17 cellular contexts compared by ENCODE assay signal in genomic region chr7:143259765-143260164, GRCh38. TPM values are rescaled to one million over a fixed set of nuclear protein-coding genes. Genes with fewer than 3 reads are reported as not detected.
DNase-seq lines count a peak whose midpoint lies in the region; ATAC-seq, FAIRE-seq and TF ChIP-seq lines count a peak whose summit lies in the region.
"Had no signal": no experiment of that assay in that cellular context is flagged by ENCODE, and none has a peak within 500 bp of the region (broad histone marks: within the 10 kb centered on the region; RNA-seq: fewer than 3 reads in every experiment).

No MANE protein-coding gene starts in this region.

- DNase-seq in activated naive CD4-positive, alpha-beta T cell treated with anti-CD3 and anti-CD28 coated beads, Interleukin-2, amount 50 U/mL, for 16 hours, result no peak
- DNase-seq in NAMALWA (ENCODE audit: low spot score) (peak; percentile 32), bronchial epithelial cell (ENCODE audit: low read depth) (peak; percentile 91), small intestine (peak; percentile 67), omental fat pad (ENCODE audit: low spot score) (no peak), sigmoid colon (no peak)
- no peak for DNase-seq in effector CD4-positive, alpha-beta T cell
- DNase-seq: activated CD4-positive, alpha-beta T cell treated with anti-CD3 and anti-CD28 coated beads for 48 hours; hippocampal formation; NCI-H2171; Right ventricle myocardium superior; uterus had no signal

- H3K36me3 ChIP-seq in bronchial epithelial cell (ENCODE audit: control insufficient read depth, insufficient read depth, low read length) (no peaks in the 10 kb centered on the region), small intestine (ENCODE audit: control insufficient read depth in 2 of 2, insufficient read depth in 2 of 2, low read length in 2 of 2) (no peaks in the 10 kb centered on the region), sigmoid colon (peaks cover 0 to 2% (median 0%) of the 10 kb centered on the region in 4 donors)
- H3K36me3 ChIP-seq: HAP-1, uterus had no signal

- H3K4me3 Mint-ChIP-seq in activated naive CD4-positive, alpha-beta T cell treated with anti-CD3 and anti-CD28 coated beads, Interleukin-2, amount 50 U/mL, for 24 hours, result peak overlapping the region; percentile 12

- no peaks in the 10 kb centered on the region for H3K27me3 ChIP-seq in bronchial epithelial cell (ENCODE audit: control insufficient read depth, insufficient read depth, low read length)
- H3K27me3 ChIP-seq in small intestine (ENCODE audit: control insufficient read depth in 2 of 2, insufficient read depth in 2 of 2, low read length in 2 of 2), result no peaks in the 10 kb centered on the region
- H3K27me3 ChIP-seq in sigmoid colon, result no peaks in the 10 kb centered on the region
- H3K27me3 ChIP-seq: uterus had no signal

- no peak for TF ChIP-seq POLR2A in sigmoid colon (IDR thresholded peaks at IDR 0.05)

- TF ChIP-seq EP300 in sigmoid colon (IDR thresholded peaks at IDR 0.05), result no peak

- H3K4me1 Mint-ChIP-seq in activated naive CD4-positive, alpha-beta T cell treated with anti-CD3 and anti-CD28 coated beads, Interleukin-2, amount 50 U/mL, for 24 hours, result peaks cover 68% of the 10 kb centered on the region

- no peak for TF ChIP-seq CTCF in bronchial epithelial cell (IDR thresholded peaks at IDR 0.05; ENCODE audit: insufficient read depth, low read length, severe bottlenecking)
- TF ChIP-seq CTCF in omental fat pad (IDR thresholded peaks at IDR 0.05), result no peak
- no peak for TF ChIP-seq CTCF in sigmoid colon (IDR thresholded peaks at IDR 0.05)

- H3K27ac Mint-ChIP-seq in activated naive CD4-positive, alpha-beta T cell treated with anti-CD3 and anti-CD28 coated beads, Interleukin-2, amount 50 U/mL, for 24 hours, result peak overlapping the region; percentile 80

- no peaks in the 10 kb centered on the region for H3K9me3 Mint-ChIP-seq in activated naive CD4-positive, alpha-beta T cell treated with anti-CD3 and anti-CD28 coated beads, Interleukin-2, amount 50 U/mL, for 24 hours
- H3K9me3 Mint-ChIP-seq: stimulated activated naive CD8-positive, alpha-beta T cell treated with anti-CD3 and anti-CD28 coated beads, Interleukin-15, Interleukin-2, amounts not matched to agents 100 ng/mL and 50 ng/mL, for 24 hours had no signal

- intact Hi-C loops in sigmoid colon (cut with DNase I), result loop anchor here (5.0 kb wide), 1 partner anchor 123 kb away; the partner anchor contains the start of gene ZYX

- WGBS in small intestine, 3 donors, result 59 to 69% (median 67%) methylated on average over 2 of the region's 2 CpGs
- WGBS in sigmoid colon, 2 donors, result 71 to 81% methylated on average over 2 of the region's 2 CpGs

- H3K4me3 ChIP-seq in bronchial epithelial cell (ENCODE audit: low read depth, low read length) (no peak overlapping the region), small intestine (ENCODE audit: low read depth in 1 of 2, low read length in 2 of 2) (no peak overlapping the region), sigmoid colon (no peak overlapping the region)
- H3K4me3 ChIP-seq: HAP-1, uterus had no signal

- no peaks in the 10 kb centered on the region for H3K9me3 ChIP-seq in small intestine (ENCODE audit: control insufficient read depth, low read depth)
- no peaks in the 10 kb centered on the region for H3K9me3 ChIP-seq in sigmoid colon
- H3K9me3 ChIP-seq: HAP-1, uterus had no signal

- H3K4me1 ChIP-seq in small intestine (ENCODE audit: control insufficient read depth in 2 of 2, insufficient read depth in 1 of 2, low read depth in 1 of 2, low read length in 1 of 2) (peaks cover 0 to 6% of the 10 kb centered on the region in 2 donors), sigmoid colon (peaks cover 0 to 23% (median 16%) of the 10 kb centered on the region in 4 donors)
- H3K4me1 ChIP-seq: parathyroid adenoma, uterus had no signal

- FAIRE-seq in bronchial epithelial cell (lab: Jason Lieb, UNC), result peak; percentile 52
- no peak for FAIRE-seq in small intestine (lab: Jason Lieb, UNC)

- no peak overlapping the region for H3K27ac ChIP-seq in small intestine (ENCODE audit: low read depth in 1 of 2, low read length in 1 of 2)
- no peak overlapping the region for H3K27ac ChIP-seq in sigmoid colon
- H3K27ac ChIP-seq: parathyroid adenoma, uterus had no signal

- ATAC-seq in omental fat pad (ENCODE audit: low FRiP score), result no peak

- peaks cover 9% of the 10 kb centered on the region for H3K36me3 Mint-ChIP-seq in activated naive CD4-positive, alpha-beta T cell treated with anti-CD3 and anti-CD28 coated beads, Interleukin-2, amount 50 U/mL, for 24 hours

- no peaks in the 10 kb centered on the region for H3K27me3 Mint-ChIP-seq in activated naive CD4-positive, alpha-beta T cell treated with anti-CD3 and anti-CD28 coated beads, Interleukin-2, amount 50 U/mL, for 24 hours
- H3K27me3 Mint-ChIP-seq: stimulated activated naive CD8-positive, alpha-beta T cell treated with anti-CD3 and anti-CD28 coated beads, Interleukin-15, Interleukin-2, amounts not matched to agents 100 ng/mL and 50 ng/mL, for 24 hours had no signal

RNA-seq across cellular contexts. Expression of gene GSTK1, which starts 3.5 kb away (rescaled TPM):
- total RNA-seq in bronchial epithelial cell (60.6 and 69.9 TPM in 2 replicates), omental fat pad (100 to 1,000 TPM; 159 to 243 (median 177) TPM), sigmoid colon (100 to 1,000 TPM; 111 to 168 (median 134) TPM)
- polyA plus RNA-seq in small intestine (100 to 1,000 TPM; 250 to 450 (median 309) TPM), sigmoid colon (100 to 1,000 TPM; 158 to 247 (median 234) TPM)

RNA-seq across cellular contexts. Expression of gene TMEM139, which starts 25.0 kb away (rescaled TPM):
- total RNA-seq in bronchial epithelial cell (1.0 and 3.7 TPM in 2 replicates), omental fat pad (1 to 10 TPM in 3 of 4 donors, not detected in 1; 1.1 to 3.8 (median 1.6) TPM), sigmoid colon (under 1 TPM in 1 of 4 donors, not detected in 3; 0.71 TPM)
- polyA plus RNA-seq in small intestine (100 to 1,000 TPM in 1 of 3 donors, 10 to 100 TPM in 2; 35.4 to 127 (median 97.5) TPM), sigmoid colon (10 to 100 TPM; 26.4 to 58.5 (median 54.8) TPM)
- total RNA-seq: fibroblast of lung had no signal
- polyA plus RNA-seq: fibroblast of lung had no signal

RNA-seq across cellular contexts. Expression of gene CASP2, which starts 28.4 kb away (rescaled TPM):
- 6.8 and 9.6 TPM in 2 replicates for total RNA-seq in bronchial epithelial cell
- 10 to 100 TPM in 1 of 3 donors, 1 to 10 TPM in 2; 4.9 to 10.9 (median 7.2) TPM for polyA plus RNA-seq in small intestine
- 10 to 100 TPM in 3 of 4 donors, 1 to 10 TPM in 1; 7.7 to 21.6 (median 13.3) TPM for total RNA-seq in omental fat pad
- total RNA-seq in sigmoid colon, result 10 to 100 TPM in 1 of 4 donors, 1 to 10 TPM in 3; 7.1 to 14.4 (median 7.8) TPM
- polyA plus RNA-seq in sigmoid colon, result 10 to 100 TPM in 1 of 3 donors, 1 to 10 TPM in 2; 6.0 to 16.2 (median 6.0) TPM

RNA-seq across cellular contexts. Expression of gene TAS2R40, which starts 37.9 kb away (rescaled TPM):
- total RNA-seq in bronchial epithelial cell, result not detected in 2 replicates
- polyA plus RNA-seq in small intestine, result not detected
- total RNA-seq in omental fat pad, result not detected
- not detected for total RNA-seq in sigmoid colon
- polyA plus RNA-seq in sigmoid colon, result not detected
- total RNA-seq: fibroblast of lung, Right ventricle myocardium superior, uterus had no signal
- polyA plus RNA-seq: fibroblast of lung had no signal

RNA-seq across cellular contexts. Expression of gene CLCN1, which starts 56.1 kb away (rescaled TPM):
- total RNA-seq in bronchial epithelial cell (under 0.01 and 0.13 TPM in 2 replicates), omental fat pad (under 1 TPM in 2 of 4 donors, not detected in 2; 0.24 to 0.79 TPM), sigmoid colon (under 1 TPM in 1 of 4 donors, not detected in 3; 0.14 TPM)
- polyA plus RNA-seq in small intestine (under 1 TPM in 1 of 3 donors, not detected in 2; 0.19 TPM), sigmoid colon (under 1 TPM in 1 of 3 donors, not detected in 2; 0.15 TPM)
- polyA plus RNA-seq: fibroblast of lung had no signal

Comparison
In these comparisons a context has a peak if more than half of its experiments do, and no peak if none do; other contexts are left out.
1. DNase-seq: peak in NAMALWA (single experiment), bronchial epithelial cell (single experiment) and small intestine (single experiment); none in activated naive CD4-positive, alpha-beta T cell treated with anti-CD3 and anti-CD28 coated beads, Interleukin-2, amount 50 U/mL, for 16 hours (single experiment), omental fat pad (single experiment), sigmoid colon (single experiment) and effector CD4-positive, alpha-beta T cell (single experiment).